33 cellular contexts compared by ENCODE assay signal in genomic region chr10:115777646-115778045, GRCh38.
"Had no signal": no experiment of that assay in that cellular context is flagged by ENCODE, and none has a peak within 500 bp of the region (broad histone marks: within the 10 kb centered on the region; RNA-seq: fewer than 3 reads in every experiment).

No MANE protein-coding gene starts in this region.

- H3K9me3 Mint-ChIP-seq: activated B cell treated with CpG ODN at 0.5 μM for 24 hours; activated CD4-positive, alpha-beta T cell treated with anti-CD3 and anti-CD28 coated beads, Interleukin-2, amount 10 ng/mL, durations not matched to agents 24 days and 14 days; activated CD8-positive, alpha-beta T cell treated with anti-CD3 and anti-CD28 coated beads for 36 hours; activated naive CD4-positive, alpha-beta T cell treated with anti-CD3 and anti-CD28 coated beads, Interleukin-2, amount 50 U/mL, for 24 hours; activated naive CD8-positive, alpha-beta T cell treated with anti-CD3 and anti-CD28 coated beads, Interleukin-2, amount 10 ng/mL, durations not matched to agents 7 days and 5 days; activated naive CD8-positive, alpha-beta T cell treated with anti-CD3 and anti-CD28 coated beads, Interleukin-2, amount 50 U/mL, for 24 hours; activated T-cell treated with anti-CD3 and anti-CD28 coated beads, Interleukin-2, amount 50 U/mL, for 4 hours; activated T-helper 1 cell treated with anti-CD3 and anti-CD28 coated beads, Interleukin-12 subunit alpha, Interleukin-12 subunit beta, Interleukin-2, Interleukin-4 antibody, amounts not matched to agents 30 ng/mL and 10 ng/mL and 1 ng/mL, durations not matched to agents 14 hours and 24 hours and 36 hours; activated T-helper 2 cell treated with anti-CD3 and anti-CD28 coated beads, Interferon-gamma antibody, Interleukin-2, Interleukin-4, amounts not matched to agents 10 μg/mL and 5 μg/mL and 100 μg/mL, durations not matched to agents 14 hours and 24 hours and 36 hours; brain; T-helper 1 cell treated with Interleukin-12 subunit alpha and Interleukin-12 subunit beta and Interleukin-4 antibody, amounts not matched to agents 30 μg/mL and 1 μg/mL, for 36 hours; T-helper 2 cell treated with Interferon-gamma antibody and Interleukin-4, amounts not matched to agents 5 μg/mL and 100 μg/mL, for 36 hours had no signal

- H3K4me3 Mint-ChIP-seq: activated B cell treated with CpG ODN at 0.5 μM for 24 hours; activated CD4-positive, alpha-beta memory T cell treated with anti-CD3 and anti-CD28 coated beads for 36 hours; activated CD4-positive, alpha-beta T cell treated with anti-CD3 and anti-CD28 coated beads, Interleukin-2, amount 10 ng/mL, durations not matched to agents 24 days and 14 days; activated CD8-positive, alpha-beta T cell treated with anti-CD3 and anti-CD28 coated beads for 36 hours; activated naive CD4-positive, alpha-beta T cell treated with anti-CD3 and anti-CD28 coated beads, Interleukin-2, amount 50 U/mL, for 24 hours; activated naive CD8-positive, alpha-beta T cell; activated naive CD8-positive, alpha-beta T cell treated with anti-CD3 and anti-CD28 coated beads, Interleukin-2, amount 10 ng/mL, durations not matched to agents 7 days and 5 days; activated naive CD8-positive, alpha-beta T cell treated with anti-CD3 and anti-CD28 coated beads, Interleukin-2, amount 50 U/mL, for 24 hours; activated T-cell treated with anti-CD3 and anti-CD28 coated beads, Interleukin-2, amount 50 U/mL, for 4 hours; activated T-cell treated with anti-CD3 and anti-CD28 coated beads, Interleukin-2, amount 50 U/mL, for 72 hours; activated T-helper 1 cell treated with anti-CD3 and anti-CD28 coated beads, Interleukin-12 subunit alpha, Interleukin-12 subunit beta, Interleukin-2, Interleukin-4 antibody, amounts not matched to agents 30 ng/mL and 10 ng/mL and 1 ng/mL, durations not matched to agents 14 hours and 24 hours and 36 hours; brain; central memory CD8-positive, alpha-beta T cell; T-helper 1 cell treated with Interleukin-12 subunit alpha and Interleukin-12 subunit beta and Interleukin-4 antibody, amounts not matched to agents 30 μg/mL and 1 μg/mL, for 36 hours; T-helper 2 cell treated with Interferon-gamma antibody and Interleukin-4, amounts not matched to agents 5 μg/mL and 100 μg/mL, for 36 hours had no signal

- ATAC-seq: activated CD8-positive, alpha-beta T cell treated with anti-CD3 and anti-CD28 coated beads for 36 hours; activated naive CD8-positive, alpha-beta T cell treated with anti-CD3 and anti-CD28 coated beads, Interleukin-2, amount 50 U/mL, for 24 hours; activated T-cell treated with anti-CD3 and anti-CD28 coated beads, Interleukin-2, amount 50 U/mL, for 4 hours; activated T-cell treated with anti-CD3 and anti-CD28 coated beads, Interleukin-2, amount 50 U/mL, for 72 hours had no signal

- H3K27ac Mint-ChIP-seq: activated B cell treated with CpG ODN at 0.5 μM for 24 hours; activated CD4-positive, alpha-beta memory T cell treated with anti-CD3 and anti-CD28 coated beads for 36 hours; activated CD4-positive, alpha-beta T cell treated with anti-CD3 and anti-CD28 coated beads, Interleukin-2, amount 10 ng/mL, durations not matched to agents 24 days and 14 days; activated CD8-positive, alpha-beta T cell treated with anti-CD3 and anti-CD28 coated beads for 36 hours; activated naive CD4-positive, alpha-beta T cell treated with anti-CD3 and anti-CD28 coated beads, Interleukin-2, amount 50 U/mL, for 24 hours; activated naive CD8-positive, alpha-beta T cell; activated naive CD8-positive, alpha-beta T cell treated with anti-CD3 and anti-CD28 coated beads, Interleukin-2, amount 10 ng/mL, durations not matched to agents 7 days and 5 days; activated naive CD8-positive, alpha-beta T cell treated with anti-CD3 and anti-CD28 coated beads, Interleukin-2, amount 50 U/mL, for 24 hours; activated T-cell treated with anti-CD3 and anti-CD28 coated beads, Interleukin-2, amount 50 U/mL, for 72 hours; activated T-helper 1 cell treated with anti-CD3 and anti-CD28 coated beads, Interleukin-12 subunit alpha, Interleukin-12 subunit beta, Interleukin-2, Interleukin-4 antibody, amounts not matched to agents 30 ng/mL and 10 ng/mL and 1 ng/mL, durations not matched to agents 14 hours and 24 hours and 36 hours; activated T-helper 2 cell treated with anti-CD3 and anti-CD28 coated beads, Interferon-gamma antibody, Interleukin-2, Interleukin-4, amounts not matched to agents 10 μg/mL and 5 μg/mL and 100 μg/mL, durations not matched to agents 14 hours and 24 hours and 36 hours; brain; T-helper 1 cell treated with Interleukin-12 subunit alpha and Interleukin-12 subunit beta and Interleukin-4 antibody, amounts not matched to agents 30 μg/mL and 1 μg/mL, for 36 hours; T-helper 2 cell treated with Interferon-gamma antibody and Interleukin-4, amounts not matched to agents 5 μg/mL and 100 μg/mL, for 36 hours had no signal

- DNase-seq: activated B cell treated with CpG ODN at 0.5 μM for 24 hours; activated CD4-positive, alpha-beta memory T cell treated with anti-CD3 and anti-CD28 coated beads for 36 hours; activated CD4-positive, alpha-beta T cell treated with anti-CD3 and anti-CD28 coated beads for 4 hours; activated CD4-positive, alpha-beta T cell treated with anti-CD3 and anti-CD28 coated beads, Interleukin-2, amount 10 ng/mL, durations not matched to agents 24 days and 14 days; activated CD4-positive, alpha-beta T cell treated with anti-CD3 and anti-CD28 coated beads, Interleukin-2, amount 50 U/mL, for 1 hour; activated CD4-positive, alpha-beta T cell treated with anti-CD3 and anti-CD28 coated beads, Interleukin-2, amount 50 U/mL, for 4 hours; activated CD4-positive, CD25-positive, alpha-beta regulatory T cell treated with anti-CD3 and anti-CD28 coated beads, Interleukin-2, amount 50 U/mL, for 72 hours; activated CD8-positive, alpha-beta memory T cell treated with anti-CD3 and anti-CD28 coated beads, Interleukin-2, amount 50 U/mL, for 4 hours; activated CD8-positive, alpha-beta T cell treated with anti-CD3 and anti-CD28 coated beads for 36 hours; activated effector memory CD4-positive, alpha-beta T cell treated with Interleukin-2 at 50 U/mL for 16 hours; activated gamma-delta T cell; activated naive CD4-positive, alpha-beta T cell treated with Interleukin-2 at 50 U/mL for 16 hours; activated naive CD8-positive, alpha-beta T cell treated with anti-CD3 and anti-CD28 coated beads, Interleukin-2, amount 10 ng/mL, durations not matched to agents 7 days and 5 days; activated naive CD8-positive, alpha-beta T cell treated with anti-CD3 and anti-CD28 coated beads, Interleukin-2, amount 50 U/mL, for 24 hours; activated T-cell treated with anti-CD3 and anti-CD28 coated beads for 4 hours; activated T-cell treated with anti-CD3 and anti-CD28 coated beads, Interleukin-2, amount 50 U/mL, for 1 hour; activated T-cell treated with anti-CD3 and anti-CD28 coated beads, Interleukin-2, amount 50 U/mL, for 4 hours; activated T-cell treated with anti-CD3 and anti-CD28 coated beads, Interleukin-2, amount 50 U/mL, for 72 hours; amygdala; anterior cingulate cortex; caudate nucleus; cerebellar nuclear complex; T-helper 1 cell; T-helper 2 cell; T-helper 9 cell had no signal

- H3K27me3 Mint-ChIP-seq: activated B cell treated with CpG ODN at 0.5 μM for 24 hours; activated CD4-positive, alpha-beta memory T cell treated with anti-CD3 and anti-CD28 coated beads for 36 hours; activated CD4-positive, alpha-beta T cell treated with anti-CD3 and anti-CD28 coated beads, Interleukin-2, amount 10 ng/mL, durations not matched to agents 24 days and 14 days; activated CD8-positive, alpha-beta T cell treated with anti-CD3 and anti-CD28 coated beads for 36 hours; activated naive CD4-positive, alpha-beta T cell treated with anti-CD3 and anti-CD28 coated beads, Interleukin-2, amount 50 U/mL, for 24 hours; activated naive CD8-positive, alpha-beta T cell; activated naive CD8-positive, alpha-beta T cell treated with anti-CD3 and anti-CD28 coated beads, Interleukin-2, amount 10 ng/mL, durations not matched to agents 7 days and 5 days; activated naive CD8-positive, alpha-beta T cell treated with anti-CD3 and anti-CD28 coated beads, Interleukin-2, amount 50 U/mL, for 24 hours; central memory CD8-positive, alpha-beta T cell had no signal

- H3K4me1 Mint-ChIP-seq: activated B cell treated with CpG ODN at 0.5 μM for 24 hours; activated CD4-positive, alpha-beta T cell treated with anti-CD3 and anti-CD28 coated beads, Interleukin-2, amount 10 ng/mL, durations not matched to agents 24 days and 14 days; activated naive CD4-positive, alpha-beta T cell treated with anti-CD3 and anti-CD28 coated beads, Interleukin-2, amount 50 U/mL, for 24 hours; activated naive CD8-positive, alpha-beta T cell treated with anti-CD3 and anti-CD28 coated beads, Interleukin-2, amount 10 ng/mL, durations not matched to agents 7 days and 5 days; activated naive CD8-positive, alpha-beta T cell treated with anti-CD3 and anti-CD28 coated beads, Interleukin-2, amount 50 U/mL, for 24 hours; central memory CD8-positive, alpha-beta T cell had no signal

- H3K36me3 Mint-ChIP-seq: activated CD4-positive, alpha-beta memory T cell treated with anti-CD3 and anti-CD28 coated beads for 36 hours; activated naive CD4-positive, alpha-beta T cell treated with anti-CD3 and anti-CD28 coated beads, Interleukin-2, amount 50 U/mL, for 24 hours; activated naive CD8-positive, alpha-beta T cell; activated naive CD8-positive, alpha-beta T cell treated with anti-CD3 and anti-CD28 coated beads, Interleukin-2, amount 10 ng/mL, durations not matched to agents 7 days and 5 days; brain had no signal
